In genomic region chr7:159280008-159280407, GRCh38 we compare ENCODE assay signal across 16 cellular contexts.
A peak's percentile ranks its signal among the peaks of the same experiment; 100 is the strongest.
DNase-seq lines count a peak whose midpoint lies in the region; ATAC-seq and TF ChIP-seq lines count a peak whose summit lies in the region.
"Had no signal": no experiment of that assay in that cellular context is flagged by ENCODE, and none has a peak within 500 bp of the region (broad histone marks: within the 10 kb centered on the region; RNA-seq: fewer than 3 reads in every experiment).

No MANE protein-coding gene starts in this region.

- no peaks in the 10 kb centered on the region for H3K27me3 ChIP-seq in osteoblast (ENCODE audit: insufficient read depth, low read length)
- H3K27me3 ChIP-seq: BLaER1 had no signal

- TF ChIP-seq CTCF in osteoblast (IDR thresholded peaks at IDR 0.05; ENCODE audit: extremely low read depth, low read depth, low read length) = no peak

- H4K20me1 ChIP-seq in osteoblast (ENCODE audit: insufficient read depth, low read length) = no peaks in the 10 kb centered on the region
- H4K20me1 ChIP-seq: BLaER1 had no signal

- DNase-seq in DMS153 (lab: John Stamatoyannopoulos, UW) = peak; percentile 4
- no peak for DNase-seq in DMS153 treated with DMSO at 0.1 percent for 48 hours (lab: John Stamatoyannopoulos, UW; ENCODE audit: unreplicated experiment)
- DNase-seq in NCI-H345 (lab: John Stamatoyannopoulos, UW) = peak; percentile 48
- DNase-seq in NCI-H345 treated with DMSO at 0.1 percent for 48 hours (lab: John Stamatoyannopoulos, UW; ENCODE audit: unreplicated experiment) = no peak
- DNase-seq in osteoblast (ENCODE audit: insufficient read length, low spot score, missing footprints) = peak; percentile 32
- DNase-seq: Caco-2; CD4-positive, CD25-positive, alpha-beta regulatory T cell; CD8-positive, alpha-beta T cell; DMS53; DMS79 treated with DMSO at 0.1 percent for 48 hours; GOT3 had no signal

- no peaks in the 10 kb centered on the region for H3K9me3 ChIP-seq in osteoblast (ENCODE audit: low read depth, low read length)
- H3K9me3 ChIP-seq: HAP-1 had no signal

- H3K79me2 ChIP-seq in osteoblast (ENCODE audit: insufficient read depth, low read length) = no peaks in the 10 kb centered on the region

- H3K4me1 ChIP-seq in osteoblast (ENCODE audit: insufficient read depth, low read length) = no peaks in the 10 kb centered on the region
- H3K4me1 ChIP-seq: Caco-2, HAP-1 had no signal

- H3K36me3 ChIP-seq in osteoblast (ENCODE audit: insufficient read depth, low read length) = no peaks in the 10 kb centered on the region
- H3K36me3 ChIP-seq: BLaER1, HAP-1 had no signal

- ATAC-seq in HG02642 (IDR thresholded peaks at IDR 0.05; ENCODE audit: poor library complexity, unreplicated experiment) = no peak
- ATAC-seq: CD8-positive, alpha-beta T cell had no signal

- H2AFZ ChIP-seq in osteoblast (ENCODE audit: low read length) = no peak overlapping the region

- no peak overlapping the region for H3K4me2 ChIP-seq in osteoblast (ENCODE audit: insufficient read depth, low read length)
- H3K4me2 ChIP-seq: BLaER1 had no signal

- H3K27ac ChIP-seq in osteoblast (ENCODE audit: low read depth, low read length) = no peak overlapping the region
- H3K27ac ChIP-seq: 22Rv1, BLaER1, C4-2B had no signal

- H3K4me3 ChIP-seq in osteoblast (ENCODE audit: insufficient read depth, low read length) = no peak overlapping the region
- H3K4me3 ChIP-seq: BLaER1, HAP-1 had no signal

Comparison
In these comparisons a context has a peak if more than half of its experiments do, and no peak if none do; other contexts are left out.
1. DNase-seq: peak in DMS153 (single experiment), NCI-H345 (single experiment) and osteoblast (single experiment); none in DMS153 treated with DMSO at 0.1 percent for 48 hours (single experiment) and NCI-H345 treated with DMSO at 0.1 percent for 48 hours (single experiment).